14 cellular contexts compared by ENCODE assay signal in the genomic region with DNA sequence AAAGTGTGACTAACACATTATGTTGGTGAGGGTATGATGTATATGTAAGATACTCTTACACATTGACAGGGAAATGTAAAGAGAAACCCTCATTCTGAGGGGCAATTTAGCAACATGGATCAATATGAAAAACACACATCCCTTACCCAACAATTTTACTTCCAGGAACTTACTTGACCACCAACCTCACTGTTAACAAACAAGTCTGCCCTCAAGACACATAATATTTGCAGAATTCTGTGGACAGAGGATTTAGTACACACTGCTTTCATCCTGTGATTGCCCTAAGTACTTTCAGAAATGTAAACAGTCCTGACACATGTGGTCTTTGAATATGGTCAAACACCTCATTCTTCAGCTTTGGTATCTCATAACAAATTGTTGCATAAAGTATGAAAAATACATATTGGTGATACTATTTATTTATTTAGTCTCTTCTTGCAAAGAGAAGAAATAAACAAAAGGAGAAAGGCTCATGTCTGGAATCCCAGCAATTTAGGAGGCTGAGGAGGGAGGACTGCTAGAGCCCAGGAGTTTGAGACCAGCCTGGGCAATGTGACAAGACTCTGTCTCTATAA.
A peak's percentile ranks its signal among the peaks of the same experiment; 100 is the strongest.
DNase-seq lines count a peak whose midpoint lies in the region; ATAC-seq and TF ChIP-seq lines count a peak whose summit lies in the region.
"Had no signal": no experiment of that assay in that cellular context is flagged by ENCODE, and none has a peak within 500 bp of the region (broad histone marks: within the 10 kb centered on the region; RNA-seq: fewer than 3 reads in every experiment).

No MANE protein-coding gene starts in this region.

- peaks cover 11% of the 10 kb centered on the region for H3K36me3 ChIP-seq in RWPE2 (ENCODE audit: low read depth)

- ATAC-seq in RWPE2 (ENCODE audit: low read depth) (0 out of 3 replicates have a peak, but pooled peaks have one; percentile 17), GM21529 (IDR thresholded peaks at IDR 0.05; ENCODE audit: unreplicated experiment) (no peak)
- peak; percentile 67 for ATAC-seq in stimulated activated naive CD8-positive, alpha-beta T cell treated with anti-CD3 and anti-CD28 coated beads, Interleukin-15, amount 100 ng/mL, for 72 hours
- ATAC-seq: naive thymus-derived CD4-positive, alpha-beta T cell had no signal

- CTCF ChIA-PET in activated naive CD4-positive, alpha-beta T cell treated with anti-CD3 and anti-CD28 coated beads, Interleukin-2, amount 10 ng/mL, durations not matched to agents 7 days and 5 days (lab: Charles Lee), result no interaction called here

- H3K4me3 Mint-ChIP-seq in activated naive CD4-positive, alpha-beta T cell treated with anti-CD3 and anti-CD28 coated beads, Interleukin-2, amount 10 ng/mL, durations not matched to agents 7 days and 5 days, result no peak overlapping the region
- peak overlapping the region; percentile 41 to 77 for H3K4me3 Mint-ChIP-seq in stimulated activated naive CD8-positive, alpha-beta T cell treated with anti-CD3 and anti-CD28 coated beads, Interleukin-15, amount 100 ng/mL, for 72 hours

- H3K27ac ChIP-seq in RWPE2 (ENCODE audit: poor library complexity, severe bottlenecking), result peak overlapping the region; percentile 6
- peak overlapping the region; percentile 82 for H3K27ac ChIP-seq in cingulate gyrus (ENCODE audit: low read depth, low read length)

- H3K4me3 ChIP-seq in RWPE2 (ENCODE audit: severe bottlenecking), result no peak overlapping the region

- no peak for TF ChIP-seq CTCF in RWPE2 (IDR thresholded peaks at IDR 0.05; ENCODE audit: poor library complexity, severe bottlenecking)

- peaks cover 8% of the 10 kb centered on the region for H3K4me1 ChIP-seq in RWPE2 (ENCODE audit: insufficient read depth, poor library complexity, severe bottlenecking)

- H3K9me3 ChIP-seq in RWPE2 (ENCODE audit: severe bottlenecking), result no peaks in the 10 kb centered on the region

- no peaks in the 10 kb centered on the region for H3K27me3 ChIP-seq in RWPE2 (ENCODE audit: insufficient read depth, poor library complexity, severe bottlenecking)

- peaks cover 16% of the 10 kb centered on the region for H3K36me3 Mint-ChIP-seq in activated naive CD4-positive, alpha-beta T cell treated with anti-CD3 and anti-CD28 coated beads, Interleukin-2, amount 10 ng/mL, durations not matched to agents 7 days and 5 days

- H3K27me3 Mint-ChIP-seq in activated naive CD4-positive, alpha-beta T cell treated with anti-CD3 and anti-CD28 coated beads, Interleukin-2, amount 10 ng/mL, durations not matched to agents 7 days and 5 days, result no peaks in the 10 kb centered on the region
- H3K27me3 Mint-ChIP-seq in stimulated activated naive CD8-positive, alpha-beta T cell treated with anti-CD3 and anti-CD28 coated beads, Interleukin-15, amount 100 ng/mL, for 72 hours, result no peaks in the 10 kb centered on the region
- H3K27me3 Mint-ChIP-seq: naive thymus-derived CD4-positive, alpha-beta T cell had no signal

- peaks cover 46% of the 10 kb centered on the region for H3K4me1 Mint-ChIP-seq in activated naive CD4-positive, alpha-beta T cell treated with anti-CD3 and anti-CD28 coated beads, Interleukin-2, amount 10 ng/mL, durations not matched to agents 7 days and 5 days
- peaks cover 67% of the 10 kb centered on the region for H3K4me1 Mint-ChIP-seq in stimulated activated naive CD8-positive, alpha-beta T cell treated with anti-CD3 and anti-CD28 coated beads, Interleukin-15, amount 100 ng/mL, for 72 hours

- H3K27ac Mint-ChIP-seq in activated naive CD4-positive, alpha-beta T cell treated with anti-CD3 and anti-CD28 coated beads, Interleukin-2, amount 10 ng/mL, durations not matched to agents 7 days and 5 days, result peak overlapping the region; percentile 13
- H3K27ac Mint-ChIP-seq in stimulated activated naive CD8-positive, alpha-beta T cell treated with anti-CD3 and anti-CD28 coated beads, Interleukin-15, amount 100 ng/mL, for 72 hours, result peak overlapping the region; percentile 87 to 89

- DNase-seq in activated naive CD4-positive, alpha-beta T cell treated with anti-CD3 and anti-CD28 coated beads, Interleukin-2, amount 10 ng/mL, durations not matched to agents 7 days and 5 days, result no peak
- DNase-seq in activated naive CD4-positive, alpha-beta T cell treated with Interleukin-2 at 50 U/mL for 16 hours, result no peak
- no peak for DNase-seq in RWPE2 (ENCODE audit: low spot score)
- no peak for DNase-seq in stimulated activated naive CD8-positive, alpha-beta T cell treated with anti-CD3 and anti-CD28 coated beads, Interleukin-15, amount 100 ng/mL, for 72 hours
- DNase-seq in SIG-M5 treated with dmso at 0.1 percent for 504 hours (lab: John Stamatoyannopoulos, UW; ENCODE audit: unreplicated experiment), result no peak
- no peak for DNase-seq in NCI-H187 treated with DMSO at 0.1 percent for 48 hours (lab: John Stamatoyannopoulos, UW)
- DNase-seq: activated CD4-positive, alpha-beta T cell treated with anti-CD3 and anti-CD28 coated beads for 1 hour; C1 segment of cervical spinal cord; naive thymus-derived CD4-positive, alpha-beta T cell; NCI-H1048; NCI-H524 treated with DMSO at 0.1 percent for 48 hours; SHP77 had no signal

- H3K9me3 Mint-ChIP-seq in activated naive CD4-positive, alpha-beta T cell treated with anti-CD3 and anti-CD28 coated beads, Interleukin-2, amount 10 ng/mL, durations not matched to agents 7 days and 5 days, result no peaks in the 10 kb centered on the region
- H3K9me3 Mint-ChIP-seq in stimulated activated naive CD8-positive, alpha-beta T cell treated with anti-CD3 and anti-CD28 coated beads, Interleukin-15, amount 100 ng/mL, for 72 hours, result peaks cover 0 to 6% of the 10 kb centered on the region in 2 donors
- H3K9me3 Mint-ChIP-seq: naive thymus-derived CD4-positive, alpha-beta T cell had no signal
